Comparison of ENCODE assay signal across 2 cellular contexts in the genomic region with DNA sequence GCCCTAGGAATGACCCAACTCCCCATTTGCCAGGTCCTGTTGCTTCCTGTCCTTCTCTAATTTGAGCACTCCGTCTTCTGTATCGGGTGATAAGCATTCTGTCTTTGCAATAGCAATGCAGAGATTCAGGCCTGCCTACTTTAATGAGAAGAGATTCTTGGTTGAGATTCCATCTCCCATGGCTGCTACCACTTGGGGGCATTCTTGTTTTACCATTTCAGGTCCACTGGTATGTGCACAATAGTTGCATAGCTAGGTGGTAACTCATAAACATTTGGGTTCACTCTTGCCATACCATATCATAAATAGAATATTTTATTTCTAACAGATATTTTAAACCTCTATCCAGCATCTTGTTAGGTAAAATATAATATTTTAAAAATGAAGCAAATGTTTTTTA.
TF ChIP-seq lines count a peak whose summit lies in the region.

No MANE protein-coding gene starts in this region.

TF ChIP-seq in SK-N-SH, 30 proteins besides CTCF, POLR2A, EP300 and RAD21 (continued from another document):
- no peak for TF ChIP-seq POLR2AphosphoS5 (IDR thresholded peaks at IDR 0.05; ENCODE audit: low read depth, low read length)
- TF ChIP-seq, protein P1, sequence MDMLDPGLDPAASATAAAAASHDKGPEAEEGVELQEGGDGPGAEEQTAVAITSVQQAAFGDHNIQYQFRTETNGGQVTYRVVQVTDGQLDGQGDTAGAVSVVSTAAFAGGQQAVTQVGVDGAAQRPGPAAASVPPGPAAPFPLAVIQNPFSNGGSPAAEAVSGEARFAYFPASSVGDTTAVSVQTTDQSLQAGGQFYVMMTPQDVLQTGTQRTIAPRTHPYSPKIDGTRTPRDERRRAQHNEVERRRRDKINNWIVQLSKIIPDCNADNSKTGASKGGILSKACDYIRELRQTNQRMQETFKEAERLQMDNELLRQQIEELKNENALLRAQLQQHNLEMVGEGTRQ (IDR thresholded peaks at IDR 0.05; ENCODE audit: borderline replicate concordance, low read depth, low read length): no peak
- no peak for TF ChIP-seq NFIC (IDR thresholded peaks at IDR 0.05; ENCODE audit: borderline replicate concordance)
- TF ChIP-seq JUND (IDR thresholded peaks at IDR 0.05): no peak
- no peak for TF ChIP-seq RXRA (IDR thresholded peaks at IDR 0.05; ENCODE audit: borderline replicate concordance, low read depth)
- no peak for TF ChIP-seq SIN3A (IDR thresholded peaks at IDR 0.05; ENCODE audit: borderline replicate concordance, low read depth, low read length)
- no peak for TF ChIP-seq TEAD4 (IDR thresholded peaks at IDR 0.05; ENCODE audit: borderline replicate concordance, insufficient read depth)
- TF ChIP-seq, protein P2, sequence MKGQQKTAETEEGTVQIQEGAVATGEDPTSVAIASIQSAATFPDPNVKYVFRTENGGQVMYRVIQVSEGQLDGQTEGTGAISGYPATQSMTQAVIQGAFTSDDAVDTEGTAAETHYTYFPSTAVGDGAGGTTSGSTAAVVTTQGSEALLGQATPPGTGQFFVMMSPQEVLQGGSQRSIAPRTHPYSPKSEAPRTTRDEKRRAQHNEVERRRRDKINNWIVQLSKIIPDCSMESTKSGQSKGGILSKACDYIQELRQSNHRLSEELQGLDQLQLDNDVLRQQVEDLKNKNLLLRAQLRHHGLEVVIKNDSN (IDR thresholded peaks at IDR 0.05; ENCODE audit: borderline replicate concordance, low read depth): no peak
- no peak for TF ChIP-seq CHD2 (IDR thresholded peaks at IDR 0.05; ENCODE audit: low read length, partially characterized antibody)
- TF ChIP-seq, protein P3, sequence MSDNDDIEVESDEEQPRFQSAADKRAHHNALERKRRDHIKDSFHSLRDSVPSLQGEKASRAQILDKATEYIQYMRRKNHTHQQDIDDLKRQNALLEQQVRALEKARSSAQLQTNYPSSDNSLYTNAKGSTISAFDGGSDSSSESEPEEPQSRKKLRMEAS (IDR thresholded peaks at IDR 0.05; ENCODE audit: low read depth): no peak
- TF ChIP-seq, protein P4, sequence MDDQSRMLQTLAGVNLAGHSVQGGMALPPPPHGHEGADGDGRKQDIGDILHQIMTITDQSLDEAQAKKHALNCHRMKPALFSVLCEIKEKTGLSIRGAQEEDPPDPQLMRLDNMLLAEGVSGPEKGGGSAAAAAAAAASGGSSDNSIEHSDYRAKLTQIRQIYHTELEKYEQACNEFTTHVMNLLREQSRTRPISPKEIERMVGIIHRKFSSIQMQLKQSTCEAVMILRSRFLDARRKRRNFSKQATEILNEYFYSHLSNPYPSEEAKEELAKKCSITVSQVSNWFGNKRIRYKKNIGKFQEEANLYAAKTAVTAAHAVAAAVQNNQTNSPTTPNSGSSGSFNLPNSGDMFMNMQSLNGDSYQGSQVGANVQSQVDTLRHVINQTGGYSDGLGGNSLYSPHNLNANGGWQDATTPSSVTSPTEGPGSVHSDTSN (IDR thresholded peaks at IDR 0.05): no peak

TF ChIP-seq in SK-N-SH treated with all-trans-retinoic acid at 6 μM for 48 hours, 23 proteins besides CTCF, POLR2A, EP300 and RAD21:
- TF ChIP-seq, protein P5, sequence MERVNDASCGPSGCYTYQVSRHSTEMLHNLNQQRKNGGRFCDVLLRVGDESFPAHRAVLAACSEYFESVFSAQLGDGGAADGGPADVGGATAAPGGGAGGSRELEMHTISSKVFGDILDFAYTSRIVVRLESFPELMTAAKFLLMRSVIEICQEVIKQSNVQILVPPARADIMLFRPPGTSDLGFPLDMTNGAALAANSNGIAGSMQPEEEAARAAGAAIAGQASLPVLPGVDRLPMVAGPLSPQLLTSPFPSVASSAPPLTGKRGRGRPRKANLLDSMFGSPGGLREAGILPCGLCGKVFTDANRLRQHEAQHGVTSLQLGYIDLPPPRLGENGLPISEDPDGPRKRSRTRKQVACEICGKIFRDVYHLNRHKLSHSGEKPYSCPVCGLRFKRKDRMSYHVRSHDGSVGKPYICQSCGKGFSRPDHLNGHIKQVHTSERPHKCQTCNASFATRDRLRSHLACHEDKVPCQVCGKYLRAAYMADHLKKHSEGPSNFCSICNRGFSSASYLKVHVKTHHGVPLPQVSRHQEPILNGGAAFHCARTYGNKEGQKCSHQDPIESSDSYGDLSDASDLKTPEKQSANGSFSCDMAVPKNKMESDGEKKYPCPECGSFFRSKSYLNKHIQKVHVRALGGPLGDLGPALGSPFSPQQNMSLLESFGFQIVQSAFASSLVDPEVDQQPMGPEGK (CRISPR knock-in tag; IDR thresholded peaks at IDR 0.05; ENCODE audit: borderline replicate concordance): no peak
- TF ChIP-seq OSR1 (CRISPR knock-in tag; IDR thresholded peaks at IDR 0.05): no peak
